1 cellular context compared by ENCODE assay signal in the genomic region with DNA sequence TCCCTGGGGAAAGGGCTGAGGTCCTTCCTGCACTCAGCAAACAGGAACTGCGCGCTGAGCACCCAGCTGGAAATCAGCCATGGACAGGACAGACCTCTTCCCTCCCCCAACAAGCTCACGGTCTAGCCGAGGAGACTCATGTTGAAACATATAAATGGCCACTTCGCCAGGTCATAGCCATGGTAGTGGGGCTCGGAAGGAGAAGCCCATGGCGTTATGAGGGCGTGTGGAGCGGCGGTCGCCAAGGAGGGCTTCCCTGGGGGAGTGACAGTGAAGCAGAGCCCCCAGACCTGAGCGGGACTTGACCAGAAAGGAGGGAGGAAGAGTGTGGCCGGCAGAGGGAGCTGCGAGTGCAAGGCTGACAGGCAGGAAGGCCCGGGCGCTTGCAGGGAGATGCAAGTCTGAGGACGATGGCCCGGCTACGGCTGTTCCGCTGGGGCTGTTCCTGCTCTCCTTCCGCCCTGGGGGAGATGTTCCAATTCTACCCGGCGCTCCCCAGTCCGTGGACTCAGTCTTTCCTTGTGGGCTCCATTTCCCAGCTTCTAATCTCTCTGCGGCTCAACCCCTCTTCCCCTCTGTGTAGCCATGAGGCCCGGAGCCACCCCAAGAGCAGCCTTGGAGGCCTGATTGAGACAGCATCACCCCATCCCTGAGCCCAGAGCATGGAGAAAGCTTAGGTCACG.
A peak's percentile ranks its signal among the peaks of the same experiment; 100 is the strongest.
TF ChIP-seq lines count a peak whose summit lies in the region.

No MANE protein-coding gene starts in this region.

TF ChIP-seq in HEK293, 187 proteins besides CTCF, POLR2A, EP300 and RAD21 (continued from another document and continues in another):
- TF ChIP-seq, protein P1, sequence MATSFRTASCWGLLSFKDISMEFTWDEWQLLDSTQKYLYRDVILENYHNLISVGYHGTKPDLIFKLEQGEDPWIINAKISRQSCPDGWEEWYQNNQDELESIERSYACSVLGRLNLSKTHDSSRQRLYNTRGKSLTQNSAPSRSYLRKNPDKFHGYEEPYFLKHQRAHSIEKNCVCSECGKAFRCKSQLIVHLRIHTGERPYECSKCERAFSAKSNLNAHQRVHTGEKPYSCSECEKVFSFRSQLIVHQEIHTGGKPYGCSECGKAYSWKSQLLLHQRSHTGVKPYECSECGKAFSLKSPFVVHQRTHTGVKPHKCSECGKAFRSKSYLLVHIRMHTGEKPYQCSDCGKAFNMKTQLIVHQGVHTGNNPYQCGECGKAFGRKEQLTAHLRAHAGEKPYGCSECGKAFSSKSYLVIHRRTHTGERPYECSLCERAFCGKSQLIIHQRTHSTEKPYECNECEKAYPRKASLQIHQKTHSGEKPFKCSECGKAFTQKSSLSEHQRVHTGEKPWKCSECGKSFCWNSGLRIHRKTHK (tag by site-specific recombination; IDR thresholded peaks at IDR 0.05), result no peak
- TF ChIP-seq ZNF830 (tag by site-specific recombination; IDR thresholded peaks at IDR 0.05; ENCODE audit: low read depth) (no peak), ZNF585B (tag by site-specific recombination; IDR thresholded peaks at IDR 0.05) (no peak), ZNF777 (tag by site-specific recombination; IDR thresholded peaks at IDR 0.05; ENCODE audit: borderline replicate concordance) (no peak), ZNF19 (tag by site-specific recombination; IDR thresholded peaks at IDR 0.05; ENCODE audit: low read depth) (no peak), OSR2 (tag by site-specific recombination; IDR thresholded peaks at IDR 0.05) (no peak), KLF1 (tag by site-specific recombination; IDR thresholded peaks at IDR 0.05) (no peak), ZNF132 (tag by site-specific recombination; IDR thresholded peaks at IDR 0.05; ENCODE audit: borderline replicate concordance) (no peak), ZNF558 (tag by site-specific recombination; IDR thresholded peaks at IDR 0.05) (no peak), ZNF366 (tag by site-specific recombination; conservative IDR thresholded peaks at IDR 0.05) (peak; percentile 88), ZNF221 (tag by site-specific recombination; IDR thresholded peaks at IDR 0.05; ENCODE audit: borderline replicate concordance) (no peak), ZSCAN16 (tag by site-specific recombination; IDR thresholded peaks at IDR 0.05) (peak; percentile 49; the same call in 1 of the 2 replicates), ZSCAN30 (tag by site-specific recombination; IDR thresholded peaks at IDR 0.05) (0 out of 2 replicates have a peak, but pooled peaks have one; percentile 30), ZNF302 (tag by site-specific recombination; IDR thresholded peaks at IDR 0.05; ENCODE audit: low read depth) (no peak), ZNF2 (tag by site-specific recombination; IDR thresholded peaks at IDR 0.05) (peak; percentile 80), ZNF24 (tag by site-specific recombination; IDR thresholded peaks at IDR 0.05) (no peak; the same call in 1 of the 2 replicates), ZNF677 (tag by site-specific recombination; IDR thresholded peaks at IDR 0.05) (no peak), REPIN1 (tag by site-specific recombination; IDR thresholded peaks at IDR 0.05; ENCODE audit: low read depth) (no peak), ZNF510 (tag by site-specific recombination; IDR thresholded peaks at IDR 0.05; ENCODE audit: insufficient replicate concordance) (no peak), ZNF155 (tag by site-specific recombination; IDR thresholded peaks at IDR 0.05) (no peak)
- TF ChIP-seq, protein P2, sequence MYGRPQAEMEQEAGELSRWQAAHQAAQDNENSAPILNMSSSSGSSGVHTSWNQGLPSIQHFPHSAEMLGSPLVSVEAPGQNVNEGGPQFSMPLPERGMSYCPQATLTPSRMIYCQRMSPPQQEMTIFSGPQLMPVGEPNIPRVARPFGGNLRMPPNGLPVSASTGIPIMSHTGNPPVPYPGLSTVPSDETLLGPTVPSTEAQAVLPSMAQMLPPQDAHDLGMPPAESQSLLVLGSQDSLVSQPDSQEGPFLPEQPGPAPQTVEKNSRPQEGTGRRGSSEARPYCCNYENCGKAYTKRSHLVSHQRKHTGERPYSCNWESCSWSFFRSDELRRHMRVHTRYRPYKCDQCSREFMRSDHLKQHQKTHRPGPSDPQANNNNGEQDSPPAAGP (tag by site-specific recombination; IDR thresholded peaks at IDR 0.05), result peak; percentile 67
- TF ChIP-seq, protein P3, sequence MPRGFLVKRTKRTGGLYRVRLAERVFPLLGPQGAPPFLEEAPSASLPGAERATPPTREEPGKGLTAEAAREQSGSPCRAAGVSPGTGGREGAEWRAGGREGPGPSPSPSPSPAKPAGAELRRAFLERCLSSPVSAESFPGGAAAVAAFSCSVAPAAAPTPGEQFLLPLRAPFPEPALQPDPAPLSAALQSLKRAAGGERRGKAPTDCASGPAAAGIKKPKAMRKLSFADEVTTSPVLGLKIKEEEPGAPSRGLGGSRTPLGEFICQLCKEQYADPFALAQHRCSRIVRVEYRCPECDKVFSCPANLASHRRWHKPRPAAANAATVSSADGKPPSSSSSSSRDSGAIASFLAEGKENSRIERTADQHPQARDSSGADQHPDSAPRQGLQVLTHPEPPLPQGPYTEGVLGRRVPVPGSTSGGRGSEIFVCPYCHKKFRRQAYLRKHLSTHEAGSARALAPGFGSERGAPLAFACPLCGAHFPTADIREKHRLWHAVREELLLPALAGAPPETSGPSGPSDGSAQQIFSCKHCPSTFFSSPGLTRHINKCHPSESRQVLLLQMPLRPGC (tag by site-specific recombination; IDR thresholded peaks at IDR 0.05), result no peak
- TF ChIP-seq, protein P4, sequence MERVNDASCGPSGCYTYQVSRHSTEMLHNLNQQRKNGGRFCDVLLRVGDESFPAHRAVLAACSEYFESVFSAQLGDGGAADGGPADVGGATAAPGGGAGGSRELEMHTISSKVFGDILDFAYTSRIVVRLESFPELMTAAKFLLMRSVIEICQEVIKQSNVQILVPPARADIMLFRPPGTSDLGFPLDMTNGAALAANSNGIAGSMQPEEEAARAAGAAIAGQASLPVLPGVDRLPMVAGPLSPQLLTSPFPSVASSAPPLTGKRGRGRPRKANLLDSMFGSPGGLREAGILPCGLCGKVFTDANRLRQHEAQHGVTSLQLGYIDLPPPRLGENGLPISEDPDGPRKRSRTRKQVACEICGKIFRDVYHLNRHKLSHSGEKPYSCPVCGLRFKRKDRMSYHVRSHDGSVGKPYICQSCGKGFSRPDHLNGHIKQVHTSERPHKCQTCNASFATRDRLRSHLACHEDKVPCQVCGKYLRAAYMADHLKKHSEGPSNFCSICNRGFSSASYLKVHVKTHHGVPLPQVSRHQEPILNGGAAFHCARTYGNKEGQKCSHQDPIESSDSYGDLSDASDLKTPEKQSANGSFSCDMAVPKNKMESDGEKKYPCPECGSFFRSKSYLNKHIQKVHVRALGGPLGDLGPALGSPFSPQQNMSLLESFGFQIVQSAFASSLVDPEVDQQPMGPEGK (tag by site-specific recombination; IDR thresholded peaks at IDR 0.05), result peak; percentile 97
- TF ChIP-seq, protein P5, sequence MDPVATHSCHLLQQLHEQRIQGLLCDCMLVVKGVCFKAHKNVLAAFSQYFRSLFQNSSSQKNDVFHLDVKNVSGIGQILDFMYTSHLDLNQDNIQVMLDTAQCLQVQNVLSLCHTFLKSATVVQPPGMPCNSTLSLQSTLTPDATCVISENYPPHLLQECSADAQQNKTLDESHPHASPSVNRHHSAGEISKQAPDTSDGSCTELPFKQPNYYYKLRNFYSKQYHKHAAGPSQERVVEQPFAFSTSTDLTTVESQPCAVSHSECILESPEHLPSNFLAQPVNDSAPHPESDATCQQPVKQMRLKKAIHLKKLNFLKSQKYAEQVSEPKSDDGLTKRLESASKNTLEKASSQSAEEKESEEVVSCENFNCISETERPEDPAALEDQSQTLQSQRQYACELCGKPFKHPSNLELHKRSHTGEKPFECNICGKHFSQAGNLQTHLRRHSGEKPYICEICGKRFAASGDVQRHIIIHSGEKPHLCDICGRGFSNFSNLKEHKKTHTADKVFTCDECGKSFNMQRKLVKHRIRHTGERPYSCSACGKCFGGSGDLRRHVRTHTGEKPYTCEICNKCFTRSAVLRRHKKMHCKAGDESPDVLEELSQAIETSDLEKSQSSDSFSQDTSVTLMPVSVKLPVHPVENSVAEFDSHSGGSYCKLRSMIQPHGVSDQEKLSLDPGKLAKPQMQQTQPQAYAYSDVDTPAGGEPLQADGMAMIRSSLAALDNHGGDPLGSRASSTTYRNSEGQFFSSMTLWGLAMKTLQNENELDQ (tag by site-specific recombination; IDR thresholded peaks at IDR 0.05; ENCODE audit: low read depth), result no peak
- TF ChIP-seq, protein P6, sequence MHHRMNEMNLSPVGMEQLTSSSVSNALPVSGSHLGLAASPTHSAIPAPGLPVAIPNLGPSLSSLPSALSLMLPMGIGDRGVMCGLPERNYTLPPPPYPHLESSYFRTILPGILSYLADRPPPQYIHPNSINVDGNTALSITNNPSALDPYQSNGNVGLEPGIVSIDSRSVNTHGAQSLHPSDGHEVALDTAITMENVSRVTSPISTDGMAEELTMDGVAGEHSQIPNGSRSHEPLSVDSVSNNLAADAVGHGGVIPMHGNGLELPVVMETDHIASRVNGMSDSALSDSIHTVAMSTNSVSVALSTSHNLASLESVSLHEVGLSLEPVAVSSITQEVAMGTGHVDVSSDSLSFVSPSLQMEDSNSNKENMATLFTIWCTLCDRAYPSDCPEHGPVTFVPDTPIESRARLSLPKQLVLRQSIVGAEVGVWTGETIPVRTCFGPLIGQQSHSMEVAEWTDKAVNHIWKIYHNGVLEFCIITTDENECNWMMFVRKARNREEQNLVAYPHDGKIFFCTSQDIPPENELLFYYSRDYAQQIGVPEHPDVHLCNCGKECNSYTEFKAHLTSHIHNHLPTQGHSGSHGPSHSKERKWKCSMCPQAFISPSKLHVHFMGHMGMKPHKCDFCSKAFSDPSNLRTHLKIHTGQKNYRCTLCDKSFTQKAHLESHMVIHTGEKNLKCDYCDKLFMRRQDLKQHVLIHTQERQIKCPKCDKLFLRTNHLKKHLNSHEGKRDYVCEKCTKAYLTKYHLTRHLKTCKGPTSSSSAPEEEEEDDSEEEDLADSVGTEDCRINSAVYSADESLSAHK (tag by site-specific recombination; IDR thresholded peaks at IDR 0.05), result no peak
- TF ChIP-seq, protein P7, sequence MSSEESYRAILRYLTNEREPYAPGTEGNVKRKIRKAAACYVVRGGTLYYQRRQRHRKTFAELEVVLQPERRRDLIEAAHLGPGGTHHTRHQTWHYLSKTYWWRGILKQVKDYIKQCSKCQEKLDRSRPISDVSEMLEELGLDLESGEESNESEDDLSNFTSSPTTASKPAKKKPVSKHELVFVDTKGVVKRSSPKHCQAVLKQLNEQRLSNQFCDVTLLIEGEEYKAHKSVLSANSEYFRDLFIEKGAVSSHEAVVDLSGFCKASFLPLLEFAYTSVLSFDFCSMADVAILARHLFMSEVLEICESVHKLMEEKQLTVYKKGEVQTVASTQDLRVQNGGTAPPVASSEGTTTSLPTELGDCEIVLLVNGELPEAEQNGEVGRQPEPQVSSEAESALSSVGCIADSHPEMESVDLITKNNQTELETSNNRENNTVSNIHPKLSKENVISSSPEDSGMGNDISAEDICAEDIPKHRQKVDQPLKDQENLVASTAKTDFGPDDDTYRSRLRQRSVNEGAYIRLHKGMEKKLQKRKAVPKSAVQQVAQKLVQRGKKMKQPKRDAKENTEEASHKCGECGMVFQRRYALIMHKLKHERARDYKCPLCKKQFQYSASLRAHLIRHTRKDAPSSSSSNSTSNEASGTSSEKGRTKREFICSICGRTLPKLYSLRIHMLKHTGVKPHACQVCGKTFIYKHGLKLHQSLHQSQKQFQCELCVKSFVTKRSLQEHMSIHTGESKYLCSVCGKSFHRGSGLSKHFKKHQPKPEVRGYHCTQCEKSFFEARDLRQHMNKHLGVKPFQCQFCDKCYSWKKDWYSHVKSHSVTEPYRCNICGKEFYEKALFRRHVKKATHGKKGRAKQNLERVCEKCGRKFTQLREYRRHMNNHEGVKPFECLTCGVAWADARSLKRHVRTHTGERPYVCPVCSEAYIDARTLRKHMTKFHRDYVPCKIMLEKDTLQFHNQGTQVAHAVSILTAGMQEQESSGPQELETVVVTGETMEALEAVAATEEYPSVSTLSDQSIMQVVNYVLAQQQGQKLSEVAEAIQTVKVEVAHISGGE (tag by site-specific recombination; conservative IDR thresholded peaks at IDR 0.05; ENCODE audit: low read depth), result peak; percentile 38; the same call in 1 of the 2 replicates
- TF ChIP-seq, protein P8, sequence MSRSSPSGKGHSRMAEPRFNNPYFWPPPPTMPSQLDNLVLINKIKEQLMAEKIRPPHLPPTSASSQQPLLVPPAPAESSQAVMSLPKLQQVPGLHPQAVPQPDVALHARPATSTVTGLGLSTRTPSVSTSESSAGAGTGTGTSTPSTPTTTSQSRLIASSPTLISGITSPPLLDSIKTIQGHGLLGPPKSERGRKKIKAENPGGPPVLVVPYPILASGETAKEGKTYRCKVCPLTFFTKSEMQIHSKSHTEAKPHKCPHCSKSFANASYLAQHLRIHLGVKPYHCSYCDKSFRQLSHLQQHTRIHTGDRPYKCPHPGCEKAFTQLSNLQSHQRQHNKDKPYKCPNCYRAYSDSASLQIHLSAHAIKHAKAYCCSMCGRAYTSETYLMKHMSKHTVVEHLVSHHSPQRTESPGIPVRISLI (tag by site-specific recombination; IDR thresholded peaks at IDR 0.05), result no peak
- TF ChIP-seq, protein P9, sequence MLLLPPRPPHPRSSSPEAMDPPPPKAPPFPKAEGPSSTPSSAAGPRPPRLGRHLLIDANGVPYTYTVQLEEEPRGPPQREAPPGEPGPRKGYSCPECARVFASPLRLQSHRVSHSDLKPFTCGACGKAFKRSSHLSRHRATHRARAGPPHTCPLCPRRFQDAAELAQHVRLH (tag by site-specific recombination; IDR thresholded peaks at IDR 0.05), result no peak
- TF ChIP-seq, protein P10, sequence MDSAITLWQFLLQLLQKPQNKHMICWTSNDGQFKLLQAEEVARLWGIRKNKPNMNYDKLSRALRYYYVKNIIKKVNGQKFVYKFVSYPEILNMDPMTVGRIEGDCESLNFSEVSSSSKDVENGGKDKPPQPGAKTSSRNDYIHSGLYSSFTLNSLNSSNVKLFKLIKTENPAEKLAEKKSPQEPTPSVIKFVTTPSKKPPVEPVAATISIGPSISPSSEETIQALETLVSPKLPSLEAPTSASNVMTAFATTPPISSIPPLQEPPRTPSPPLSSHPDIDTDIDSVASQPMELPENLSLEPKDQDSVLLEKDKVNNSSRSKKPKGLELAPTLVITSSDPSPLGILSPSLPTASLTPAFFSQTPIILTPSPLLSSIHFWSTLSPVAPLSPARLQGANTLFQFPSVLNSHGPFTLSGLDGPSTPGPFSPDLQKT (IDR thresholded peaks at IDR 0.05; ENCODE audit: borderline replicate concordance, low read depth, low read length), result no peak
- TF ChIP-seq, protein P11, sequence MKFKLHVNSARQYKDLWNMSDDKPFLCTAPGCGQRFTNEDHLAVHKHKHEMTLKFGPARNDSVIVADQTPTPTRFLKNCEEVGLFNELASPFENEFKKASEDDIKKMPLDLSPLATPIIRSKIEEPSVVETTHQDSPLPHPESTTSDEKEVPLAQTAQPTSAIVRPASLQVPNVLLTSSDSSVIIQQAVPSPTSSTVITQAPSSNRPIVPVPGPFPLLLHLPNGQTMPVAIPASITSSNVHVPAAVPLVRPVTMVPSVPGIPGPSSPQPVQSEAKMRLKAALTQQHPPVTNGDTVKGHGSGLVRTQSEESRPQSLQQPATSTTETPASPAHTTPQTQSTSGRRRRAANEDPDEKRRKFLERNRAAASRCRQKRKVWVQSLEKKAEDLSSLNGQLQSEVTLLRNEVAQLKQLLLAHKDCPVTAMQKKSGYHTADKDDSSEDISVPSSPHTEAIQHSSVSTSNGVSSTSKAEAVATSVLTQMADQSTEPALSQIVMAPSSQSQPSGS (tag by site-specific recombination; IDR thresholded peaks at IDR 0.05; ENCODE audit: low read depth), result no peak
- TF ChIP-seq, protein P12, sequence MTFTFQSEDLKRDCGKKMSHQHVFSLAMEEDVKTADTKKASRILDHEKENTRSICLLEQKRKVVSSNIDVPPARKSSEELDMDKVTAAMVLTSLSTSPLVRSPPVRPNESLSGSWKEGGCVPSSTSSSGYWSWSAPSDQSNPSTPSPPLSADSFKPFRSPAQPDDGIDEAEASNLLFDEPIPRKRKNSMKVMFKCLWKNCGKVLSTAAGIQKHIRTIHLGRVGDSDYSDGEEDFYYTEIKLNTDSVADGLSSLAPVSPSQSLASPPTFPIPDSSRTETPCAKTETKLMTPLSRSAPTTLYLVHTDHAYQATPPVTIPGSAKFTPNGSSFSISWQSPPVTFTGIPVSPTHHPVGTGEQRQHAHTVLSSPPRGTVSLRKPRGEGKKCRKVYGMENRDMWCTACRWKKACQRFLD (tag by site-specific recombination; IDR thresholded peaks at IDR 0.05), result no peak
